In the genomic region with DNA sequence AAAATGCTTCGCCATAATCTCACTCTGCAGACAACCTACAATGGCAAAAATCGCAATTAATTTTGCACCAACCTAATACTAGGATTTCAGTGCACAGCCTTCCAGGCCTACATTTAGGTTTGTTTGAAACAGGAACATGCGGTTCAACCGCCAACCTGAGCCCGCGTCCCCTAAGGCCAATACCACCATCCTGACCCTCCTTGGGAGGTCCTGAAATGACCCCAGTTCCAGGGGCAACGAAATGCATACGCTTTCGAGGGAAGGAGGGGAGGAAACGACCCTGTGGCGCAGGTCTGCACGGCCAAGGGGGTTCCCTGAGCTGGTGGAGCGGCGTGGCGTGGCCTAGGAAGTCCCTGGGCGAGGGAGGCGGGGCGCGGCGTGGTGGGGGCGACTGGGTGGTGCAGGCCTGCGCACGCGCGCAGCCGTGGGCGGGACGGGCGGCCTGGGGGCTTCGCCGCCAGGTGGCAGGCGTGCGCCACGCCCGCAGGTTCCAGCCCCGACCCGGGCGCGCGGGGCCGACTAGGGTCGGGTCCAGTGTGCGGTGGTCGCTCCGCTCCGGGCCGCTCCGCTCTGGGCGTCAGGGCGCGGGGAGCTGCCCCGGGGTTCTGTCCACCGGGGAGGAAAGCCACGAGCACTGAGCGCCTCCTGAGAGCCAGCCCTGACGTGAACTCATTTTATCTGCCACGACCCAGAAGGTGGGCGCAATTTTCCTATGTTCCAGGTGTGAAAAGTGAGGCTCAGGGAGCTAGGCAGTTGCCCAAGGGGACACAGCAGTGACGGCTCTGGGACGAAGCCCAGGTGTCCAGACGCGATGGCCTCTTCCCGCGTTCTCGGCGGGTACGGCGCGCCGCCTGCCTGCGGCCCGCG, we compare ENCODE assay signal across 8 cellular contexts.
A peak's percentile ranks its signal among the peaks of the same experiment; 100 is the strongest.
DNase-seq lines count a peak whose midpoint lies in the region; ATAC-seq and TF ChIP-seq lines count a peak whose summit lies in the region.

No MANE protein-coding gene starts in this region.

- peak; percentile 49 for TF ChIP-seq POLR2A in GM19193 (IDR thresholded peaks at IDR 0.05; ENCODE audit: extremely low read depth, insufficient read depth, insufficient read length)

- H3K9me3 ChIP-seq in lung (ENCODE audit: control insufficient read depth in 2 of 2, insufficient read depth in 1 of 2, low read length in 1 of 2), result no peaks in the 10 kb centered on the region

- H3K36me3 Mint-ChIP-seq in activated CD4-positive, alpha-beta memory T cell treated with anti-CD3 and anti-CD28 coated beads, Interleukin-2, amount 10 ng/mL, durations not matched to agents 7 days and 5 days (ENCODE audit: low read depth), result no peaks in the 10 kb centered on the region

- DNase-seq in BJ (ENCODE audit: low read depth), result no peak
- DNase-seq in NCI-H774 (lab: John Stamatoyannopoulos, UW), result peak; percentile 82
- DNase-seq in activated CD4-positive, alpha-beta memory T cell treated with anti-CD3 and anti-CD28 coated beads, Interleukin-2, amount 10 ng/mL, durations not matched to agents 7 days and 5 days, result peak; percentile 91
- DNase-seq in ecto neural progenitor cell (ENCODE audit: low spot score), result peak; percentile 91
- peak; percentile 87 for DNase-seq in lung (ENCODE audit: low spot score)
- peak; percentile 85 to 96 (median 90) for DNase-seq in stimulated activated CD4-positive, alpha-beta T cell treated with anti-CD3 and anti-CD28 coated beads, TNF-alpha, amount 100 ng/mL, for 48 hours (ENCODE audit: low read depth in 3 of 3)

- H3K4me1 ChIP-seq in lung (ENCODE audit: control insufficient read depth in 2 of 2, insufficient read depth in 2 of 2, low read length in 2 of 2), result peaks cover 9 to 14% of the 10 kb centered on the region in 2 donors

- no peaks in the 10 kb centered on the region for H3K27me3 Mint-ChIP-seq in activated CD4-positive, alpha-beta memory T cell treated with anti-CD3 and anti-CD28 coated beads, Interleukin-2, amount 10 ng/mL, durations not matched to agents 7 days and 5 days

- H3K27me3 ChIP-seq in BJ (ENCODE audit: control insufficient read depth, insufficient read depth, low read length), result no peaks in the 10 kb centered on the region
- H3K27me3 ChIP-seq in lung (ENCODE audit: control insufficient read depth, insufficient read depth), result no peaks in the 10 kb centered on the region

- H3K9me3 Mint-ChIP-seq in activated CD4-positive, alpha-beta memory T cell treated with anti-CD3 and anti-CD28 coated beads, Interleukin-2, amount 10 ng/mL, durations not matched to agents 7 days and 5 days, result no peaks in the 10 kb centered on the region

- TF ChIP-seq CTCF in BJ (IDR thresholded peaks at IDR 0.05; ENCODE audit: insufficient read depth, low read depth, low read length) (no peak; the same call in 1 of the 2 replicates), lung (IDR thresholded peaks at IDR 0.05; ENCODE audit: control extremely low read depth, extremely low read depth) (peak; percentile 67)

- H3K27ac Mint-ChIP-seq in activated CD4-positive, alpha-beta memory T cell treated with anti-CD3 and anti-CD28 coated beads, Interleukin-2, amount 10 ng/mL, durations not matched to agents 7 days and 5 days, result peak overlapping the region; percentile 44

- ATAC-seq in HG03439 (IDR thresholded peaks at IDR 0.05; ENCODE audit: unreplicated experiment), result peak; percentile 60
- ATAC-seq in lung (ENCODE audit: insufficient read depth, low FRiP score), result peak; percentile 88

- 3 to 4% methylated on average over 42 to 73 of the region's 73 CpGs for WGBS in lung, 2 donors

- H3K36me3 ChIP-seq in BJ (ENCODE audit: control insufficient read depth, insufficient read depth, low read length) (no peaks in the 10 kb centered on the region), lung (ENCODE audit: control insufficient read depth in 2 of 2, insufficient read depth in 2 of 2, low read length in 2 of 2) (no peaks in the 10 kb centered on the region)

- POLR2A ChIA-PET in BJ (lab: Charles Lee), result interaction anchor here (2.7 kb wide), 1 partner anchor 44 kb away, joined by 26 read pairs; no protein-coding TSS in a partner anchor
- POLR2A ChIA-PET in activated CD4-positive, alpha-beta memory T cell treated with anti-CD3 and anti-CD28 coated beads, Interleukin-2, amount 10 ng/mL, durations not matched to agents 7 days and 5 days (lab: Charles Lee), result interaction anchor here (0.7 to 3.6 kb wide), 8 partner anchors 9 to 546 kb away, joined by 3 to 14 read pairs (median 6); partner anchors contain the start of genes ADM, WEE1 and ZNF143

- H3K27ac ChIP-seq in lung (ENCODE audit: low read depth in 1 of 2, low read length in 1 of 2), result peak overlapping the region; percentile 59 to 90

- H3K4me3 ChIP-seq in BJ (ENCODE audit: low read depth, low read length), result peak overlapping the region; percentile 30
- H3K4me3 ChIP-seq in lung, result peak overlapping the region; percentile 51

- peaks cover 44% of the 10 kb centered on the region for H3K4me1 Mint-ChIP-seq in activated CD4-positive, alpha-beta memory T cell treated with anti-CD3 and anti-CD28 coated beads, Interleukin-2, amount 10 ng/mL, durations not matched to agents 7 days and 5 days

- H3K4me3 Mint-ChIP-seq in activated CD4-positive, alpha-beta memory T cell treated with anti-CD3 and anti-CD28 coated beads, Interleukin-2, amount 10 ng/mL, durations not matched to agents 7 days and 5 days, result peak overlapping the region; percentile 70

- CTCF ChIA-PET in BJ (lab: Yijun Ruan, JAX), result interaction anchor here (0.6 to 3.1 kb wide), 21 partner anchors 17 to 621 kb away, joined by 3 to 18 read pairs (median 4); no protein-coding TSS in a partner anchor
- CTCF ChIA-PET in activated CD4-positive, alpha-beta memory T cell treated with anti-CD3 and anti-CD28 coated beads, Interleukin-2, amount 10 ng/mL, durations not matched to agents 7 days and 5 days (lab: Charles Lee), result interaction anchor here (0.6 to 3.9 kb wide), 14 partner anchors 9 to 743 kb away, joined by 3 to 55 read pairs (median 6); partner anchors contain the start of gene ADM
